Comparison of ENCODE assay signal across 18 cellular contexts in genomic region chrX:290476-291166, GRCh38.
"Had no signal": no experiment of that assay in that cellular context is flagged by ENCODE, and none has a peak within 500 bp of the region (broad histone marks: within the 10 kb centered on the region; RNA-seq: fewer than 3 reads in every experiment).

No MANE protein-coding gene starts in this region.

- H3K4me3 Mint-ChIP-seq: activated CD4-positive, alpha-beta memory T cell treated with anti-CD3 and anti-CD28 coated beads for 36 hours; activated naive CD8-positive, alpha-beta T cell; activated T-cell treated with anti-CD3 and anti-CD28 coated beads, Interleukin-2, amount 50 U/mL, for 4 hours; natural killer cell; T-helper 2 cell treated with Interferon-gamma antibody and Interleukin-4, amounts not matched to agents 5 μg/mL and 100 μg/mL, for 36 hours had no signal

- H3K27ac ChIP-seq: body of pancreas, esophagus squamous epithelium, stomach, thoracic aorta had no signal

- H3K27me3 Mint-ChIP-seq: activated CD4-positive, alpha-beta memory T cell treated with anti-CD3 and anti-CD28 coated beads for 36 hours; activated naive CD8-positive, alpha-beta T cell had no signal

- H3K9me3 Mint-ChIP-seq: activated CD4-positive, alpha-beta memory T cell treated with anti-CD3 and anti-CD28 coated beads for 36 hours; activated T-cell treated with anti-CD3 and anti-CD28 coated beads, Interleukin-2, amount 50 U/mL, for 4 hours; natural killer cell; T-helper 2 cell treated with Interferon-gamma antibody and Interleukin-4, amounts not matched to agents 5 μg/mL and 100 μg/mL, for 36 hours had no signal

- H3K27me3 ChIP-seq: body of pancreas, esophagus squamous epithelium, stomach had no signal

- DNase-seq: activated CD4-positive, alpha-beta memory T cell treated with anti-CD3 and anti-CD28 coated beads for 36 hours; activated CD4-positive, CD25-positive, alpha-beta regulatory T cell; activated gamma-delta T cell; activated T-cell treated with anti-CD3 and anti-CD28 coated beads, Interleukin-2, amount 50 U/mL, for 4 hours; amniotic stem cell; central memory CD4-positive, alpha-beta T cell; cortex of kidney; effector CD4-positive, alpha-beta T cell; esophagus squamous epithelium; hypothalamus; kidney glomerular epithelial cell; natural killer cell; stomach had no signal

- ATAC-seq: activated T-cell treated with anti-CD3 and anti-CD28 coated beads, Interleukin-2, amount 50 U/mL, for 4 hours; body of pancreas; natural killer cell; right cardiac atrium had no signal

- H3K4me3 ChIP-seq: body of pancreas, esophagus squamous epithelium, stomach, thoracic aorta had no signal

- H3K4me1 Mint-ChIP-seq: natural killer cell had no signal

- H3K36me3 Mint-ChIP-seq: natural killer cell had no signal

- H3K4me1 ChIP-seq: body of pancreas, esophagus squamous epithelium, stomach had no signal

- H3K27ac Mint-ChIP-seq: activated CD4-positive, alpha-beta memory T cell treated with anti-CD3 and anti-CD28 coated beads for 36 hours; activated naive CD8-positive, alpha-beta T cell; natural killer cell; T-helper 2 cell treated with Interferon-gamma antibody and Interleukin-4, amounts not matched to agents 5 μg/mL and 100 μg/mL, for 36 hours had no signal

- H3K9me3 ChIP-seq: body of pancreas, esophagus squamous epithelium, stomach, thoracic aorta had no signal
